In genomic region chr9:123924727-123925126, GRCh38 we compare ENCODE assay signal across 26 cellular contexts. TPM values are rescaled to one million over a fixed set of nuclear protein-coding genes. Genes with fewer than 3 reads are reported as not detected.
DNase-seq lines count a peak whose midpoint lies in the region; ATAC-seq and TF ChIP-seq lines count a peak whose summit lies in the region.
"Had no signal": no experiment of that assay in that cellular context is flagged by ENCODE, and none has a peak within 500 bp of the region (broad histone marks: within the 10 kb centered on the region; RNA-seq: fewer than 3 reads in every experiment).

No MANE protein-coding gene starts in this region.

- H3K79me2 ChIP-seq in GM23248 (ENCODE audit: insufficient read depth) (peaks cover 60% of the 10 kb centered on the region), PC-9 (ENCODE audit: low read depth) (peaks cover 84% of the 10 kb centered on the region), mesendoderm (ENCODE audit: control insufficient read depth, insufficient read depth, low read length) (peaks cover 4% of the 10 kb centered on the region)

- WGBS in GM23248 (ENCODE audit: low coverage in 1 of 2, low lambda C conversion rate in 2 of 2, missing lambda C conversion rate in 2 of 2), 2 experiments, result 91 to 97% methylated on average over 5 of the region's 5 CpGs
- WGBS in esophagus muscularis mucosa, result 95% methylated on average over 5 of the region's 5 CpGs
- WGBS in mesendoderm (ENCODE audit: extremely low coverage, insufficient coverage, low lambda C conversion rate), result no CpG with 5 or more reads among the region's 5 CpGs
- 93% methylated on average over 5 of the region's 5 CpGs for WGBS in suprapubic skin

- no peak overlapping the region for H3K18ac ChIP-seq in mesendoderm (ENCODE audit: low read length)

- H2BK120ac ChIP-seq in mesendoderm (ENCODE audit: low read depth, low read length), result no peak overlapping the region

- POLR2A ChIA-PET in PC-9 (lab: Charles Lee; ENCODE audit: unreplicated experiment), result no interaction called here

- H3K27ac ChIP-seq in BLaER1 treated with 17β-estradiol and CSF1 and Interleukin-3, amounts not matched to agents 10 nM and 100 nM, result no peak overlapping the region
- H3K27ac ChIP-seq in GM23248 (no peak overlapping the region), PC-9 (no peak overlapping the region), esophagus muscularis mucosa (replicated peaks in 1 of 4) (no peak overlapping the region), mesendoderm (ENCODE audit: low read depth, low read length) (no peak overlapping the region), suprapubic skin (no peak overlapping the region)
- H3K27ac ChIP-seq: 22Rv1, RWPE1 had no signal

- intact Hi-C loops in PC-9 (cut with micrococcal nuclease; ENCODE audit: unreplicated experiment) (loop anchor here (5.0 kb wide), 2 partner anchors 237 to 468 kb away; no protein-coding TSS in a partner anchor), esophagus muscularis mucosa (cut with DNase I) (loop anchor here (10.0 kb wide), 1 partner anchor 200 kb away; no protein-coding TSS in a partner anchor)

- DNase-seq in GM23248 (peak; percentile 29), PC-9 (no peak), esophagus muscularis mucosa (ENCODE audit: extremely low spot score) (peak; percentile 29), mesendoderm (no peak), suprapubic skin (ENCODE audit: low spot score in 2 of 2) (no peak)
- DNase-seq in stimulated activated CD4-positive, alpha-beta T cell treated with anti-CD3 and anti-CD28 coated beads, Interleukin-2, amount 100 ng/mL, for 48 hours, result no peak
- DNase-seq: ACHN; BE2C; GDM1; HCEC 1CT; MV-4-11; NCI-H1105 treated with DMSO at 0.1 percent for 48 hours; NCI-H146; NCI-H1930; NCI-H2107; NCI-H446; NCI-H524 treated with DMSO at 0.1 percent for 48 hours; NCI-H82; NK-92 treated with Interleukin-12 subunit alpha and Interleukin-12 subunit beta, amount 100 ng/mL, for 24 hours; SHP77 treated with DMSO at 0.1 percent for 48 hours had no signal

- CTCF ChIA-PET in PC-9 (lab: Charles Lee), result no interaction called here

- no peak overlapping the region for H2AK5ac ChIP-seq in mesendoderm (ENCODE audit: low read length)

- TF ChIP-seq CTCF in PC-9 (conservative IDR thresholded peaks at IDR 0.05), result no peak
- no peak for TF ChIP-seq CTCF in esophagus muscularis mucosa (IDR thresholded peaks at IDR 0.05)
- TF ChIP-seq CTCF in suprapubic skin (IDR thresholded peaks at IDR 0.05), result no peak

- H3F3A ChIP-seq in GM23248 (ENCODE audit: insufficient read depth) (peaks cover 36% of the 10 kb centered on the region), PC-9 (ENCODE audit: insufficient read depth, low read depth) (peaks cover 39% of the 10 kb centered on the region)

- H3K4me3 ChIP-seq in BLaER1 treated with 17β-estradiol and CSF1 and Interleukin-3, amounts not matched to agents 10 nM and 100 nM, result 0 out of 20 replicates have a peak overlapping the region, but pooled peaks of 1 of the 10 experiments have one; percentile 9
- no peak overlapping the region for H3K4me3 ChIP-seq in GM23248
- no peak overlapping the region for H3K4me3 ChIP-seq in PC-9
- H3K4me3 ChIP-seq in esophagus muscularis mucosa, result no peak overlapping the region
- H3K4me3 ChIP-seq in mesendoderm (ENCODE audit: low read length), result no peak overlapping the region
- H3K4me3 ChIP-seq in suprapubic skin, result no peak overlapping the region
- H3K4me3 ChIP-seq: GM12878 had no signal

- H2AFZ ChIP-seq in GM23248, result no peak overlapping the region
- no peak overlapping the region for H2AFZ ChIP-seq in PC-9

- TF ChIP-seq POLR2A in esophagus muscularis mucosa (IDR thresholded peaks at IDR 0.05; ENCODE audit: low read depth) (no peak), suprapubic skin (IDR thresholded peaks at IDR 0.05) (no peak)

- H3K36me3 ChIP-seq in BLaER1 treated with 17β-estradiol and CSF1 and Interleukin-3, amounts not matched to agents 10 nM and 100 nM, result peaks cover 10 to 48% (median 28%) of the 10 kb centered on the region in 11 experiments; a peak in 17 of 22 replicates
- H3K36me3 ChIP-seq in GM23248 (ENCODE audit: low read depth) (no peaks in the 10 kb centered on the region), PC-9 (ENCODE audit: low read depth) (no peaks in the 10 kb centered on the region), esophagus muscularis mucosa (no peaks in the 10 kb centered on the region), mesendoderm (ENCODE audit: control insufficient read depth, insufficient read depth, low read length) (no peaks in the 10 kb centered on the region), suprapubic skin (no peaks in the 10 kb centered on the region)
- H3K36me3 ChIP-seq: BE2C had no signal

- H3K4ac ChIP-seq in mesendoderm (ENCODE audit: low read depth, low read length), result no peak overlapping the region

- in situ Hi-C loops in GM23248 (cut with MboI), result no loop called here

- TF ChIP-seq EP300 in esophagus muscularis mucosa (IDR thresholded peaks at IDR 0.05), result no peak
- TF ChIP-seq EP300 in suprapubic skin (IDR thresholded peaks at IDR 0.05), result no peak

- H3K56ac ChIP-seq in mesendoderm (ENCODE audit: low read length), result no peak overlapping the region

- H3K9me2 ChIP-seq in GM23248 (ENCODE audit: insufficient read depth) (no peaks in the 10 kb centered on the region), PC-9 (ENCODE audit: insufficient read depth) (no peaks in the 10 kb centered on the region)

- H3K27me3 ChIP-seq in BLaER1 treated with 17β-estradiol and CSF1 and Interleukin-3, amounts not matched to agents 10 nM and 100 nM, result no peaks in the 10 kb centered on the region
- H3K27me3 ChIP-seq in GM23248 (replicated peaks; ENCODE audit: insufficient read depth), result no peaks in the 10 kb centered on the region
- H3K27me3 ChIP-seq in PC-9 (ENCODE audit: insufficient read depth, low read depth), result no peaks in the 10 kb centered on the region
- H3K27me3 ChIP-seq in esophagus muscularis mucosa, result no peaks in the 10 kb centered on the region
- H3K27me3 ChIP-seq in mesendoderm (ENCODE audit: insufficient read depth, low read length, poor library complexity), result no peaks in the 10 kb centered on the region
- no peaks in the 10 kb centered on the region for H3K27me3 ChIP-seq in suprapubic skin
- H3K27me3 ChIP-seq: BE2C had no signal

- no peak overlapping the region for H3K9ac ChIP-seq in BLaER1 treated with 17β-estradiol and CSF1 and Interleukin-3, amounts not matched to agents 10 nM and 100 nM
- H3K9ac ChIP-seq in GM23248 (no peak overlapping the region), mesendoderm (ENCODE audit: low read length) (no peak overlapping the region)

- no peak overlapping the region for H4K8ac ChIP-seq in mesendoderm (ENCODE audit: low read depth, low read length)

- BruUV-seq in PC-9 (replicated peaks; lab: Mats Ljungman, UMichigan), result no TSS peak

- H3K79me1 ChIP-seq in mesendoderm (ENCODE audit: low read length), result peaks cover 8% of the 10 kb centered on the region

- no peak overlapping the region for H3K23ac ChIP-seq in mesendoderm (ENCODE audit: low read length)

- H3K4me1 ChIP-seq in BLaER1 treated with 17β-estradiol and CSF1 and Interleukin-3, amounts not matched to agents 10 nM and 100 nM, result peaks cover 41 to 65% (median 43%) of the 10 kb centered on the region in 10 experiments
- peaks cover 31% of the 10 kb centered on the region for H3K4me1 ChIP-seq in GM23248 (ENCODE audit: insufficient read depth)
- H3K4me1 ChIP-seq in PC-9 (replicated peaks; ENCODE audit: insufficient read depth), result peaks cover 48% of the 10 kb centered on the region
- H3K4me1 ChIP-seq in esophagus muscularis mucosa, result peaks cover 9 to 34% (median 27%) of the 10 kb centered on the region in 4 donors
- peaks cover 11% of the 10 kb centered on the region for H3K4me1 ChIP-seq in mesendoderm (ENCODE audit: control insufficient read depth, low read depth, low read length)
- peaks cover 18% of the 10 kb centered on the region for H3K4me1 ChIP-seq in suprapubic skin
- H3K4me1 ChIP-seq: BE2C had no signal

- H3K9me3 ChIP-seq in BLaER1 treated with 17β-estradiol and CSF1 and Interleukin-3, amounts not matched to agents 10 nM and 100 nM (replicated peaks in 1 of 11), result peaks cover 12 to 28% (median 21%) of the 10 kb centered on the region in 11 experiments
- H3K9me3 ChIP-seq in GM23248 (ENCODE audit: low read depth) (no peaks in the 10 kb centered on the region), PC-9 (ENCODE audit: insufficient read depth, low read depth) (no peaks in the 10 kb centered on the region), esophagus muscularis mucosa (no peaks in the 10 kb centered on the region), suprapubic skin (no peaks in the 10 kb centered on the region)
- H3K9me3 ChIP-seq: BE2C had no signal

- no peak overlapping the region for H2BK15ac ChIP-seq in mesendoderm (replicated peaks; ENCODE audit: low read depth)

- H2BK5ac ChIP-seq in mesendoderm (ENCODE audit: low read length), result no peak overlapping the region

- H4K5ac ChIP-seq in mesendoderm (ENCODE audit: low read length), result no peak overlapping the region

- ATAC-seq in GM18867 (IDR thresholded peaks at IDR 0.05; ENCODE audit: unreplicated experiment), result no peak
- ATAC-seq: GM12878, HepG2 had no signal

- peak overlapping the region in 7 of 11 experiments; percentile 81 to 98 (median 90); a peak in 12 of 22 replicates for H3K4me2 ChIP-seq in BLaER1 treated with 17β-estradiol and CSF1 and Interleukin-3, amounts not matched to agents 10 nM and 100 nM
- H3K4me2 ChIP-seq in GM23248 (ENCODE audit: unreplicated experiment) (no peak overlapping the region), PC-9 (peak overlapping the region; percentile 55), mesendoderm (ENCODE audit: low read length) (no peak overlapping the region)

- H4K20me1 ChIP-seq in BLaER1 treated with 17β-estradiol and CSF1 and Interleukin-3, amounts not matched to agents 10 nM and 100 nM, result peaks cover 17 to 89% (median 40%) of the 10 kb centered on the region in 11 experiments; a peak in 18 of 22 replicates
- H4K20me1 ChIP-seq in GM23248 (ENCODE audit: insufficient read depth) (peaks cover 16% of the 10 kb centered on the region; the same call in 1 of the 2 replicates), PC-9 (ENCODE audit: insufficient read depth) (no peaks in the 10 kb centered on the region)

RNA-seq across cellular contexts. Expression of gene DENND1A, which starts 5.2 kb away (rescaled TPM):
- total RNA-seq in GM23248 (2014; rRNA removed; shearing (Covaris generic)), result 16.4 and 22.3 TPM in 2 replicates
- 13.2 and 15.3 TPM in 2 replicates for polyA plus RNA-seq in GM23248 (2016; fragmentation: Nextera tagmentation; extraction: Ambion mirVana)
- total RNA-seq in PC-9 (2021), result 26.8 and 37.7 TPM in 2 replicates
- 10 to 100 TPM; 19.2 to 26.9 (median 24.0) TPM for total RNA-seq in esophagus muscularis mucosa
- 10.8 TPM for polyA plus RNA-seq in mesendoderm (2013, experiment 1 of 2)
- 11.3 TPM for polyA plus RNA-seq in mesendoderm (2013, experiment 2 of 2)
- 10 to 100 TPM; 15.8 to 33.5 (median 23.9) TPM for total RNA-seq in suprapubic skin

Comparison
In these comparisons a context has a peak if more than half of its experiments do, and no peak if none do; other contexts are left out.
1. H3K4me2 ChIP-seq: peak in BLaER1 treated with 17β-estradiol and CSF1 and Interleukin-3, amounts not matched to agents 10 nM and 100 nM (7 of 11) and PC-9 (single experiment); none in GM23248 (single experiment) and mesendoderm (single experiment).
2. DNase-seq: peak in GM23248 (single experiment) and esophagus muscularis mucosa (single experiment); none in PC-9 (0 of 2), mesendoderm (single experiment), suprapubic skin (0 of 2) and stimulated activated CD4-positive, alpha-beta T cell treated with anti-CD3 and anti-CD28 coated beads, Interleukin-2, amount 100 ng/mL, for 48 hours (0 of 2).